Comparison of ENCODE assay signal across 1 cellular context in genomic region chr21:29175408-29176147, GRCh38.
TF ChIP-seq lines count a peak whose summit lies in the region.

No MANE protein-coding gene starts in this region.

TF ChIP-seq in HEK293, 187 proteins besides CTCF, POLR2A, EP300 and RAD21 (continued from another document and continues in another):
- TF ChIP-seq WT1 (tag by site-specific recombination; IDR thresholded peaks at IDR 0.05) = 0 out of 2 replicates have a peak, but pooled peaks have one; percentile 40
- TF ChIP-seq ZXDB (tag by site-specific recombination; IDR thresholded peaks at IDR 0.05) = no peak
- TF ChIP-seq ZNF157 (tag by site-specific recombination; IDR thresholded peaks at IDR 0.05) = no peak
- TF ChIP-seq ZNF521 (tag by site-specific recombination; IDR thresholded peaks at IDR 0.05) = no peak
- no peak for TF ChIP-seq PRDM2 (tag by site-specific recombination; IDR thresholded peaks at IDR 0.05; ENCODE audit: borderline replicate concordance)
- no peak for TF ChIP-seq KLF8 (tag by site-specific recombination; IDR thresholded peaks at IDR 0.05)
- TF ChIP-seq ZBTB10 (tag by site-specific recombination; IDR thresholded peaks at IDR 0.05) = no peak
- TF ChIP-seq ZNF335 (tag by site-specific recombination; conservative IDR thresholded peaks at IDR 0.05) = 0 out of 2 replicates have a peak, but pooled peaks have one; percentile 26
- TF ChIP-seq MEIS1 (CRISPR knock-in tag; IDR thresholded peaks at IDR 0.05; ENCODE audit: borderline replicate concordance) = no peak
- TF ChIP-seq ZBTB7A (tag by site-specific recombination; IDR thresholded peaks at IDR 0.05; ENCODE audit: low read depth) = no peak
- no peak for TF ChIP-seq ZNF354C (tag by site-specific recombination; IDR thresholded peaks at IDR 0.05; ENCODE audit: borderline replicate concordance, low read depth)
- TF ChIP-seq ZBTB49 (tag by site-specific recombination; IDR thresholded peaks at IDR 0.05; ENCODE audit: low read depth) = no peak
- TF ChIP-seq ZBTB44 (tag by site-specific recombination; IDR thresholded peaks at IDR 0.05) = peak; percentile 59
- no peak for TF ChIP-seq ZNF114 (tag by site-specific recombination; IDR thresholded peaks at IDR 0.05)
- no peak for TF ChIP-seq ZNF654 (tag by site-specific recombination; IDR thresholded peaks at IDR 0.05; ENCODE audit: low read depth)
- TF ChIP-seq ZNF169 (tag by site-specific recombination; IDR thresholded peaks at IDR 0.05) = no peak
- TF ChIP-seq ZBTB17 (tag by site-specific recombination; IDR thresholded peaks at IDR 0.05) = 0 out of 2 replicates have a peak, but pooled peaks have one; percentile 9
- no peak; the same call in 1 of the 2 replicates for TF ChIP-seq PRDM6 (tag by site-specific recombination; IDR thresholded peaks at IDR 0.05)
- no peak for TF ChIP-seq ZNF48 (tag by site-specific recombination; IDR thresholded peaks at IDR 0.05)
- no peak for TF ChIP-seq AEBP2 (tag by site-specific recombination; IDR thresholded peaks at IDR 0.05; ENCODE audit: borderline replicate concordance)
- no peak for TF ChIP-seq ZNF174 (tag by site-specific recombination; IDR thresholded peaks at IDR 0.05)
- no peak for TF ChIP-seq ZNF2 (tag by site-specific recombination; IDR thresholded peaks at IDR 0.05)
- TF ChIP-seq ZBTB21 (tag by site-specific recombination; IDR thresholded peaks at IDR 0.05) = 0 out of 2 replicates have a peak, but pooled peaks have one; percentile 28
- no peak for TF ChIP-seq IKZF3 (tag by site-specific recombination; IDR thresholded peaks at IDR 0.05)
- peak; percentile 67 for TF ChIP-seq ZNF366 (tag by site-specific recombination; conservative IDR thresholded peaks at IDR 0.05)
- TF ChIP-seq ZNF530 (tag by site-specific recombination; IDR thresholded peaks at IDR 0.05; ENCODE audit: low read depth) = no peak
- no peak for TF ChIP-seq KLF10 (tag by site-specific recombination; IDR thresholded peaks at IDR 0.05)
- TF ChIP-seq ZNF585B (tag by site-specific recombination; IDR thresholded peaks at IDR 0.05) = no peak
- TF ChIP-seq PRDM10 (tag by site-specific recombination; IDR thresholded peaks at IDR 0.05) = peak; percentile 63
- peak; percentile 59 for TF ChIP-seq ZNF629 (tag by site-specific recombination; IDR thresholded peaks at IDR 0.05)
- TF ChIP-seq TRIM28 (IDR thresholded peaks at IDR 0.05; ENCODE audit: borderline replicate concordance, low read length) = peak; percentile 41; the same call in 1 of the 2 replicates
- no peak for TF ChIP-seq SP3 (tag by site-specific recombination; IDR thresholded peaks at IDR 0.05)
- no peak for TF ChIP-seq ZNF624 (tag by site-specific recombination; IDR thresholded peaks at IDR 0.05)
